In the genomic region with DNA sequence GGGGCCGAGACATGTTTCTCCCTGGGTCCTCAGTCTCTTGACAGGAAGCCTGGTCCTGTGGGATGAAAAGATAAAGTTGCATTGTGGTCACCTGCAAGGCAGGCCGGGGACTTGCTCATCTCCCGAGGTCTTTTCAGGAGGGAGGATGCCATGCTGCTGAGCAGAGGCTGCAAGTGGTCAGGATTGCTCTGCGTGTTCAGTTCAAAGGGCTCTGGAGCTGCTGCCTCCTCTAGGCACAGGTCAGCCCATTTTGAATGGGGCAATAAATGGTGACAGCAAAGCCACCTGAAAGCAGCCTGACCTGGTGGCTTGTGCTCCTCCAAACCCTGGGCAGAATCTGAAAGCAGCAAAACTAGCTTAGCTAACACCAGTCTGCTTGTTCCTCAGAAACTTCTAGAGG, we compare ENCODE assay signal across 11 cellular contexts. TPM values are rescaled to one million over a fixed set of nuclear protein-coding genes. Genes with fewer than 3 reads are reported as not detected.
DNase-seq lines count a peak whose midpoint lies in the region; TF ChIP-seq lines count a peak whose summit lies in the region.
"Not testable (repeated sequence)": the region's sequence is repeated elsewhere in the genome, so short reads cannot be mapped to it uniquely, and the experiment has no call there.
"Had no signal": no experiment of that assay in that cellular context is flagged by ENCODE, and none has a peak within 500 bp of the region (broad histone marks: within the 10 kb centered on the region; RNA-seq: fewer than 3 reads in every experiment).

No MANE protein-coding gene starts in this region.

- not testable (repeated sequence) for H3K36me3 Mint-ChIP-seq in Calu3 (ENCODE audit: insufficient read depth, unreplicated experiment)
- peaks cover 22% of the 10 kb centered on the region for H3K36me3 Mint-ChIP-seq in endodermal cell (ENCODE audit: low read depth)

- not testable (repeated sequence) for H3K9me3 ChIP-seq in endodermal cell (ENCODE audit: control insufficient read depth, low read length); liver (ENCODE audit: control insufficient read depth in 4 of 4, low read length in 3 of 4); sigmoid colon; tibial nerve

- CTCF ChIA-PET in Calu3 (lab: Charles Lee): interaction anchor here (1.0 to 1.7 kb wide), 4 partner anchors 17 to 437 kb away, joined by 4 to 38 read pairs (median 4); no protein-coding TSS in a partner anchor

- H3K4me3 Mint-ChIP-seq in Calu3 (ENCODE audit: low read depth, unreplicated experiment); endodermal cell: not testable (repeated sequence)

- not testable (repeated sequence) for H3K9ac ChIP-seq in endodermal cell (ENCODE audit: extremely low read depth, low read length, poor library complexity, severe bottlenecking); liver (ENCODE audit: low read depth in 1 of 2, low read length in 2 of 2)

- H3K27ac Mint-ChIP-seq in Calu3 (ENCODE audit: unreplicated experiment): peak overlapping the region; percentile 37
- peak overlapping the region; percentile 95 for H3K27ac Mint-ChIP-seq in endodermal cell

- not testable (repeated sequence) for TF ChIP-seq RAD21 in liver (IDR thresholded peaks at IDR 0.05)

- not testable (repeated sequence) for H3K27me3 Mint-ChIP-seq in Calu3 (ENCODE audit: unreplicated experiment); endodermal cell (ENCODE audit: insufficient read depth)

- H3K4me1 Mint-ChIP-seq in Calu3 (ENCODE audit: low read depth, unreplicated experiment): peaks cover 15% of the 10 kb centered on the region
- peaks cover 31% of the 10 kb centered on the region for H3K4me1 Mint-ChIP-seq in endodermal cell

- H3K9me3 Mint-ChIP-seq in Calu3 (ENCODE audit: low read depth, unreplicated experiment); endodermal cell: not testable (repeated sequence)

- H3K27me3 ChIP-seq in endodermal cell (ENCODE audit: control insufficient read depth, insufficient read depth, low read length, poor library complexity, severe bottlenecking); liver (ENCODE audit: control insufficient read depth in 4 of 4, insufficient read depth in 4 of 4, low read length in 3 of 4); sigmoid colon; tibial nerve: not testable (repeated sequence)

- not testable (repeated sequence) for H3K4me1 ChIP-seq in endodermal cell (ENCODE audit: control insufficient read depth, insufficient read depth, low read length)
- H3K4me1 ChIP-seq in liver (ENCODE audit: control insufficient read depth in 4 of 4, insufficient read depth in 4 of 4, low read length in 3 of 4) (peaks cover 0 to 15% (median 8%) of the 10 kb centered on the region in 4 donors), sigmoid colon (peaks cover 0 to 24% (median 11%) of the 10 kb centered on the region in 4 donors), tibial nerve (peaks cover 0 to 42% (median 21%) of the 10 kb centered on the region in 4 donors)

- TF ChIP-seq EP300 in sigmoid colon (IDR thresholded peaks at IDR 0.05); tibial nerve (IDR thresholded peaks at IDR 0.05): not testable (repeated sequence)

- TF ChIP-seq CTCF in Calu3 (IDR thresholded peaks at IDR 0.05; ENCODE audit: unreplicated experiment); endodermal cell (conservative IDR thresholded peaks at IDR 0.05); liver (IDR thresholded peaks at IDR 0.05; ENCODE audit: low read depth, low read length, missing input control); sigmoid colon (IDR thresholded peaks at IDR 0.05); tibial nerve (IDR thresholded peaks at IDR 0.05): not testable (repeated sequence)

- 90 to 100% methylated on average over 2 to 4 of the region's 4 CpGs for WGBS in endodermal cell (ENCODE audit: insufficient coverage in 1 of 2, insufficient read length in 1 of 2), 2 experiments
- WGBS in liver: 71% methylated on average over 4 of the region's 4 CpGs
- WGBS in sigmoid colon, 2 donors: 89 to 92% methylated on average over 4 of the region's 4 CpGs
- 88 to 100% methylated on average over 3 to 4 of the region's 4 CpGs for WGBS in tibial nerve, 2 donors

- peak overlapping the region; percentile 71 for H3K27ac ChIP-seq in angular gyrus (ENCODE audit: low read depth, low read length)
- not testable (repeated sequence) for H3K27ac ChIP-seq in endodermal cell (ENCODE audit: low read depth, low read length)
- H3K27ac ChIP-seq in liver (ENCODE audit: low read depth in 1 of 2, low read length in 2 of 2): peak overlapping the region; percentile 37 to 82
- peak overlapping the region; percentile 69 to 89 (median 74) for H3K27ac ChIP-seq in sigmoid colon
- H3K27ac ChIP-seq in tibial nerve: peak overlapping the region; percentile 65 to 91 (median 80)

- peaks cover 13% of the 10 kb centered on the region for H3K36me3 ChIP-seq in endodermal cell (ENCODE audit: control insufficient read depth, insufficient read depth, low read length)
- not testable (repeated sequence) for H3K36me3 ChIP-seq in liver (ENCODE audit: control insufficient read depth in 4 of 4, insufficient read depth in 3 of 4, low read depth in 1 of 4, low read length in 3 of 4)
- peaks cover 4 to 44% (median 5%) of the 10 kb centered on the region in 4 donors for H3K36me3 ChIP-seq in sigmoid colon
- peaks cover 0 to 39% (median 3%) of the 10 kb centered on the region in 3 donors for H3K36me3 ChIP-seq in tibial nerve

- H3K4me3 ChIP-seq in endodermal cell (ENCODE audit: low read length); liver (ENCODE audit: low read depth in 1 of 3, low read length in 3 of 3); sigmoid colon; tibial nerve: not testable (repeated sequence)

- not testable (repeated sequence) for DNase-seq in Calu3; endodermal cell; sigmoid colon; tibial nerve (ENCODE audit: low spot score in 2 of 2)

- not testable (repeated sequence) for TF ChIP-seq POLR2A in sigmoid colon (IDR thresholded peaks at IDR 0.05); tibial nerve (IDR thresholded peaks at IDR 0.05)

- BruUV-seq in Calu3 (replicated peaks; lab: Mats Ljungman, UMichigan): not testable (repeated sequence)

- intact Hi-C loops in Calu3 (cut with micrococcal nuclease; ENCODE audit: unreplicated experiment) (loop anchor here (5.0 to 10.0 kb wide), 2 partner anchors 121 to 604 kb away; no protein-coding TSS in a partner anchor), sigmoid colon (cut with DNase I) (loop anchor here (2.0 to 5.0 kb wide), 4 partner anchors 116 to 444 kb away; a partner anchor contains a TSS)

TF ChIP-seq in liver, 16 proteins besides CTCF, POLR2A, EP300 and RAD21:
- TF ChIP-seq HNF4A (conservative IDR thresholded peaks at IDR 0.05) (peak in 1 of 2 donors; percentile 32), RXRA (IDR thresholded peaks at IDR 0.05) (peak in 1 of 2 donors; percentile 30)
TF ChIP-seq in liver: peak in this region for 2; not testable (repeated sequence) for 14.

RNA-seq across cellular contexts. Expression of a gene that starts 37.4 kb away (rescaled TPM):
- total RNA-seq in Calu3 (2022) (not detected in 2 replicates), endodermal cell (under 1 TPM; 0.22 to 0.26 TPM), liver (not detected), sigmoid colon (not detected), tibial nerve (not detected)
- not detected for polyA plus RNA-seq in endodermal cell (2013, experiment 1 of 2)
- not detected for polyA plus RNA-seq in endodermal cell (2013, experiment 2 of 2)
- polyA plus RNA-seq in liver (not detected), sigmoid colon (not detected)
- total RNA-seq: CD4-positive, alpha-beta T cell; left colon; mucosa of gallbladder; right cardiac atrium had no signal
- polyA plus RNA-seq: AG04450, right cardiac atrium had no signal

RNA-seq across cellular contexts. Expression of a gene that starts 51.1 kb away (rescaled TPM):
- total RNA-seq in Calu3 (2022) (33.5 and 35.5 TPM in 2 replicates), endodermal cell (10 to 100 TPM; 36.0 to 46.6 TPM), liver (10 to 100 TPM; 14.9 to 25.8 TPM), sigmoid colon (10 to 100 TPM; 15.8 to 21.4 (median 17.8) TPM), tibial nerve (10 to 100 TPM; 36.6 to 74.4 (median 43.3) TPM)
- polyA plus RNA-seq in endodermal cell (2013, experiment 1 of 2): 39.8 TPM
- 44.0 TPM for polyA plus RNA-seq in endodermal cell (2013, experiment 2 of 2)
- polyA plus RNA-seq in liver (1 to 10 TPM; 3.3 to 6.3 TPM), sigmoid colon (10 to 100 TPM in 2 of 3 donors, 1 to 10 TPM in 1; 4.2 to 15.6 (median 13.6) TPM)

RNA-seq across cellular contexts. Expression of a gene that starts 51.3 kb away (rescaled TPM):
- total RNA-seq in Calu3 (2022): 49.8 and 52.3 TPM in 2 replicates
- total RNA-seq in endodermal cell: 10 to 100 TPM; 39.5 to 45.5 TPM
- 44.1 TPM for polyA plus RNA-seq in endodermal cell (2013, experiment 1 of 2)
- polyA plus RNA-seq in endodermal cell (2013, experiment 2 of 2): 36.1 TPM
- 10 to 100 TPM; 16.9 to 17.1 TPM for total RNA-seq in liver
- polyA plus RNA-seq in liver: 10 to 100 TPM; 17.4 to 24.8 TPM
- 10 to 100 TPM; 13.3 to 18.4 (median 16.6) TPM for total RNA-seq in sigmoid colon
- 10 to 100 TPM; 11.8 to 21.6 (median 15.0) TPM for polyA plus RNA-seq in sigmoid colon
- total RNA-seq in tibial nerve: 10 to 100 TPM; 15.5 to 42.0 (median 32.8) TPM

RNA-seq across cellular contexts. Expression of a gene that starts 51.9 kb away (rescaled TPM):
- total RNA-seq in Calu3 (2022) (not detected in 2 replicates), endodermal cell (not detected), liver (not detected), sigmoid colon (not detected), tibial nerve (not detected)
- polyA plus RNA-seq in endodermal cell (2013, experiment 1 of 2): not detected
- not detected for polyA plus RNA-seq in endodermal cell (2013, experiment 2 of 2)
- polyA plus RNA-seq in liver (not detected), sigmoid colon (not detected)
- total RNA-seq: CD4-positive, alpha-beta T cell; left colon; mucosa of gallbladder; right cardiac atrium had no signal
- polyA plus RNA-seq: AG04450, right cardiac atrium had no signal
